ENCODE assay signal across 28 cellular contexts in genomic region chr2:187519419-187520120, GRCh38. TPM values are rescaled to one million over a fixed set of nuclear protein-coding genes. Genes with fewer than 3 reads are reported as not detected.
A peak's percentile ranks its signal among the peaks of the same experiment; 100 is the strongest.
DNase-seq lines count a peak whose midpoint lies in the region; ATAC-seq, FAIRE-seq and TF ChIP-seq lines count a peak whose summit lies in the region.
"Had no signal": no experiment of that assay in that cellular context is flagged by ENCODE, and none has a peak within 500 bp of the region (broad histone marks: within the 10 kb centered on the region; RNA-seq: fewer than 3 reads in every experiment).

No MANE protein-coding gene starts in this region.

- H3K4me2 ChIP-seq in mesendoderm (ENCODE audit: low read length) = no peak overlapping the region

- H2BK5ac ChIP-seq in mesendoderm (ENCODE audit: low read length) = no peak overlapping the region

- no peaks in the 10 kb centered on the region for H3K79me1 ChIP-seq in mesendoderm (ENCODE audit: low read length)

- ATAC-seq in GM18868 (IDR thresholded peaks at IDR 0.05; ENCODE audit: unreplicated experiment) = peak; percentile 62
- ATAC-seq in HG03432 (IDR thresholded peaks at IDR 0.05; ENCODE audit: unreplicated experiment) = no peak
- ATAC-seq: activated CD8-positive, alpha-beta T cell treated with anti-CD3 and anti-CD28 coated beads for 36 hours; activated naive CD4-positive, alpha-beta T cell treated with anti-CD3 and anti-CD28 coated beads, Interleukin-2, amount 50 U/mL, for 72 hours; psoas muscle had no signal

- no peak overlapping the region for H2BK120ac ChIP-seq in mesendoderm (ENCODE audit: low read depth, low read length)

- no peak overlapping the region for H2AK5ac ChIP-seq in mesendoderm (ENCODE audit: low read length)

- H3K9me3 ChIP-seq in HUES48 (ENCODE audit: control insufficient read depth, insufficient read depth, low read length) = peaks cover 3% of the 10 kb centered on the region; the same call in 1 of the 2 replicates
- H3K9me3 ChIP-seq: HAP-1, testis had no signal

- H3K56ac ChIP-seq in mesendoderm (ENCODE audit: low read length) = peak overlapping the region; percentile 49

- H3K27ac ChIP-seq in HUES48 (ENCODE audit: low read depth, low read length) (peak overlapping the region; percentile 83), mesendoderm (ENCODE audit: low read depth, low read length) (peak overlapping the region; percentile 83)
- H3K27ac ChIP-seq: esophagus muscularis mucosa, foreskin keratinocyte, left ventricle myocardium inferior, psoas muscle, RWPE1, testis had no signal

- DNase-seq in ecto neural progenitor cell (ENCODE audit: low spot score) (peak; percentile 56), mesendoderm (peak; percentile 78), H54 (ENCODE audit: insufficient read length, low spot score) (no peak)
- DNase-seq in stimulated activated CD4-positive, alpha-beta T cell treated with anti-CD3 and anti-CD28 coated beads, Interleukin-12 subunit alpha, Interleukin-12 subunit beta, amount 100 ng/mL, for 4 hours = no peak
- DNase-seq: activated CD4-positive, alpha-beta T cell treated with anti-CD3 and anti-CD28 coated beads for 1 hour; activated CD8-positive, alpha-beta T cell treated with anti-CD3 and anti-CD28 coated beads for 36 hours; C1 segment of cervical spinal cord; Caco-2; DND-41; foreskin keratinocyte; left ventricle myocardium inferior; naive B cell; NCI-H1694 treated with DMSO at 0.1 percent for 48 hours; NCI-H2171 treated with DMSO at 0.1 percent for 48 hours; NCI-H526 treated with DMSO at 0.1 percent for 48 hours; nucleus accumbens; psoas muscle; stimulated activated naive CD4-positive, alpha-beta T cell; testis had no signal

- no peak overlapping the region for H4K8ac ChIP-seq in mesendoderm (ENCODE audit: low read depth, low read length)

- no CpG with 5 or more reads among the region's 7 CpGs for WGBS in mesendoderm (ENCODE audit: extremely low coverage, insufficient coverage, low lambda C conversion rate)

- H4K5ac ChIP-seq in mesendoderm (ENCODE audit: low read length) = no peak overlapping the region

- no peak for FAIRE-seq in H54 (lab: Jason Lieb, UNC)
- FAIRE-seq: bronchial epithelial cell, urothelium cell line had no signal

- no peak for TF ChIP-seq POLR2A in H54 (IDR thresholded peaks at IDR 0.05; ENCODE audit: low read depth, low read length)

- H3K79me2 ChIP-seq in mesendoderm (ENCODE audit: control insufficient read depth, insufficient read depth, low read length) = no peaks in the 10 kb centered on the region

- H3K4me1 ChIP-seq in HUES48 (ENCODE audit: control insufficient read depth, insufficient read depth, low read length) (peaks cover 15% of the 10 kb centered on the region), mesendoderm (ENCODE audit: control insufficient read depth, low read depth, low read length) (no peaks in the 10 kb centered on the region)
- H3K4me1 ChIP-seq: Caco-2, esophagus muscularis mucosa, foreskin keratinocyte, HAP-1, left ventricle myocardium inferior, psoas muscle, testis had no signal

- H3K9ac ChIP-seq in HUES48 (ENCODE audit: low read depth, low read length) (peak overlapping the region; percentile 32; the same call in 1 of the 2 replicates), mesendoderm (ENCODE audit: low read length) (no peak overlapping the region)

- no peaks in the 10 kb centered on the region for H3K36me3 ChIP-seq in HUES48 (ENCODE audit: control insufficient read depth, insufficient read depth, low read length)
- no peaks in the 10 kb centered on the region for H3K36me3 ChIP-seq in mesendoderm (ENCODE audit: control insufficient read depth, insufficient read depth, low read length)
- H3K36me3 ChIP-seq: HAP-1 had no signal

- H3K23ac ChIP-seq in mesendoderm (ENCODE audit: low read length) = no peak overlapping the region

- no peak overlapping the region for H2BK15ac ChIP-seq in mesendoderm (replicated peaks; ENCODE audit: low read depth)

- H3K18ac ChIP-seq in mesendoderm (ENCODE audit: low read length) = no peak overlapping the region

- H3K4ac ChIP-seq in mesendoderm (ENCODE audit: low read depth, low read length) = no peak overlapping the region

- H3K27me3 ChIP-seq in HUES48 (ENCODE audit: control insufficient read depth, insufficient read depth, low read length) (no peaks in the 10 kb centered on the region), mesendoderm (ENCODE audit: insufficient read depth, low read length, poor library complexity) (no peaks in the 10 kb centered on the region)
- H3K27me3 ChIP-seq: esophagus muscularis mucosa, foreskin keratinocyte, testis had no signal

- H3K4me3 ChIP-seq in HUES48 (ENCODE audit: low read depth, low read length) (no peak overlapping the region), mesendoderm (ENCODE audit: low read length) (no peak overlapping the region)
- H3K4me3 ChIP-seq: esophagus muscularis mucosa, HAP-1, left ventricle myocardium inferior, psoas muscle, testis had no signal

RNA-seq across cellular contexts. Expression of gene TFPI, which starts 34.7 kb away (rescaled TPM):
- polyA plus RNA-seq in mesendoderm (2013, experiment 1 of 2) = 7.2 TPM
- polyA plus RNA-seq in mesendoderm (2013, experiment 2 of 2) = 7.3 TPM

Comparison
In these comparisons a context has a peak if more than half of its experiments do, and no peak if none do; other contexts are left out.
1. DNase-seq: peak in ecto neural progenitor cell (single experiment) and mesendoderm (single experiment); none in stimulated activated CD4-positive, alpha-beta T cell treated with anti-CD3 and anti-CD28 coated beads, Interleukin-12 subunit alpha, Interleukin-12 subunit beta, amount 100 ng/mL, for 4 hours (single experiment) and H54 (single experiment).